ENCODE assay signal across 1 cellular context in the genomic region with DNA sequence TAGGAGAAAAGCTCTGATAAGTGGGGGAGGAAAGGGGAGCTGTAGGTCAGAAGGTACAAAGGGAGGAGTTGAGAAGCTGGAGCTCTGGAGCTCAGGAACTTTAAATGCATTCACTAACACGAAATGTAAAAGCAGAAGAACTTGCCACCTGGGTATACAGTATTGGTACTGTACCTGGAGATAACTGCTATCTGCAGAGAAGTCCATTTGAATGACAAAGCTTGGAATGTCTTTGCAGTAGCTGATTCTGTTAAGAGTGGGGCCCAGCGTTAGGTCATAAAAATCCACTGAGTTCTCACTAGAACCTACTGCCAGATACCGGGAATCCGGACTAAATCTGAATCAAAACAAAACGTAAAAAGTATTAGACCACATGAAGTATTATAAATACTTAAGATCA.
TF ChIP-seq lines count a peak whose summit lies in the region.

No MANE protein-coding gene starts in this region.

TF ChIP-seq in H1, 55 proteins besides CTCF, POLR2A, EP300 and RAD21:
- TF ChIP-seq TCF12 (IDR thresholded peaks at IDR 0.05; ENCODE audit: low read depth, low read length) (0 out of 2 replicates have a peak, but pooled peaks have one; percentile 64), CBX5 (IDR thresholded peaks at IDR 0.05; ENCODE audit: low read depth, low read length) (no peak), TEAD4 (IDR thresholded peaks at IDR 0.05; ENCODE audit: low read depth, low read length) (peak; percentile 68; the same call in 1 of the 2 replicates), SP4 (IDR thresholded peaks at IDR 0.05; ENCODE audit: low read length) (no peak), NANOG (IDR thresholded peaks at IDR 0.05; ENCODE audit: insufficient read depth, low read depth, low read length, poor library complexity, severe bottlenecking) (peak; percentile 2), RBBP5 (IDR thresholded peaks at IDR 0.05; ENCODE audit: borderline replicate concordance, low read depth, low read length) (no peak), HDAC2 (IDR thresholded peaks at IDR 0.05; ENCODE audit: borderline replicate concordance in 1 of 2, low read depth in 2 of 2, low read length in 2 of 2) (0 out of 4 replicates have a peak, but pooled peaks of 1 of the 2 experiments have one; percentile 20), SP1 (IDR thresholded peaks at IDR 0.05; ENCODE audit: low read depth, low read length) (peak; percentile 11; the same call in 1 of the 2 replicates)
